ENCODE assay signal across 1 cellular context in the genomic region with DNA sequence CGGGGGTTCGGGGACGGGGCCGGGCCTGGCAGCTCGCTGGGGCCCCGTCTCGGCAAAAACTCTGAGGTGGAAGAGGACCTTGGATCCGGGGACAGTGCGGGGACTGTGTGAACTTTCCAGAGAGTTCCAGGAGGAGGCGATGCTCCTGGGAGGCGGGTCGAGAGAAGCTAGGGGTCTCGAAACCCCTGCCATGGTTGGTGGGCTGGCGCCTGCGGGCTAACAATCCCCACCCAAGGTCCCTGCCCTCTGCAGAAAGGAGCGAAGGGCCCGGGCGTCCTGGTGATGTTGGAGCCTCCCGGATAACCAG.
TF ChIP-seq lines count a peak whose summit lies in the region.

No MANE protein-coding gene starts in this region.

TF ChIP-seq in GM23338, 12 proteins besides CTCF, POLR2A, EP300 and RAD21 (continued from another document):
- TF ChIP-seq, protein P1, sequence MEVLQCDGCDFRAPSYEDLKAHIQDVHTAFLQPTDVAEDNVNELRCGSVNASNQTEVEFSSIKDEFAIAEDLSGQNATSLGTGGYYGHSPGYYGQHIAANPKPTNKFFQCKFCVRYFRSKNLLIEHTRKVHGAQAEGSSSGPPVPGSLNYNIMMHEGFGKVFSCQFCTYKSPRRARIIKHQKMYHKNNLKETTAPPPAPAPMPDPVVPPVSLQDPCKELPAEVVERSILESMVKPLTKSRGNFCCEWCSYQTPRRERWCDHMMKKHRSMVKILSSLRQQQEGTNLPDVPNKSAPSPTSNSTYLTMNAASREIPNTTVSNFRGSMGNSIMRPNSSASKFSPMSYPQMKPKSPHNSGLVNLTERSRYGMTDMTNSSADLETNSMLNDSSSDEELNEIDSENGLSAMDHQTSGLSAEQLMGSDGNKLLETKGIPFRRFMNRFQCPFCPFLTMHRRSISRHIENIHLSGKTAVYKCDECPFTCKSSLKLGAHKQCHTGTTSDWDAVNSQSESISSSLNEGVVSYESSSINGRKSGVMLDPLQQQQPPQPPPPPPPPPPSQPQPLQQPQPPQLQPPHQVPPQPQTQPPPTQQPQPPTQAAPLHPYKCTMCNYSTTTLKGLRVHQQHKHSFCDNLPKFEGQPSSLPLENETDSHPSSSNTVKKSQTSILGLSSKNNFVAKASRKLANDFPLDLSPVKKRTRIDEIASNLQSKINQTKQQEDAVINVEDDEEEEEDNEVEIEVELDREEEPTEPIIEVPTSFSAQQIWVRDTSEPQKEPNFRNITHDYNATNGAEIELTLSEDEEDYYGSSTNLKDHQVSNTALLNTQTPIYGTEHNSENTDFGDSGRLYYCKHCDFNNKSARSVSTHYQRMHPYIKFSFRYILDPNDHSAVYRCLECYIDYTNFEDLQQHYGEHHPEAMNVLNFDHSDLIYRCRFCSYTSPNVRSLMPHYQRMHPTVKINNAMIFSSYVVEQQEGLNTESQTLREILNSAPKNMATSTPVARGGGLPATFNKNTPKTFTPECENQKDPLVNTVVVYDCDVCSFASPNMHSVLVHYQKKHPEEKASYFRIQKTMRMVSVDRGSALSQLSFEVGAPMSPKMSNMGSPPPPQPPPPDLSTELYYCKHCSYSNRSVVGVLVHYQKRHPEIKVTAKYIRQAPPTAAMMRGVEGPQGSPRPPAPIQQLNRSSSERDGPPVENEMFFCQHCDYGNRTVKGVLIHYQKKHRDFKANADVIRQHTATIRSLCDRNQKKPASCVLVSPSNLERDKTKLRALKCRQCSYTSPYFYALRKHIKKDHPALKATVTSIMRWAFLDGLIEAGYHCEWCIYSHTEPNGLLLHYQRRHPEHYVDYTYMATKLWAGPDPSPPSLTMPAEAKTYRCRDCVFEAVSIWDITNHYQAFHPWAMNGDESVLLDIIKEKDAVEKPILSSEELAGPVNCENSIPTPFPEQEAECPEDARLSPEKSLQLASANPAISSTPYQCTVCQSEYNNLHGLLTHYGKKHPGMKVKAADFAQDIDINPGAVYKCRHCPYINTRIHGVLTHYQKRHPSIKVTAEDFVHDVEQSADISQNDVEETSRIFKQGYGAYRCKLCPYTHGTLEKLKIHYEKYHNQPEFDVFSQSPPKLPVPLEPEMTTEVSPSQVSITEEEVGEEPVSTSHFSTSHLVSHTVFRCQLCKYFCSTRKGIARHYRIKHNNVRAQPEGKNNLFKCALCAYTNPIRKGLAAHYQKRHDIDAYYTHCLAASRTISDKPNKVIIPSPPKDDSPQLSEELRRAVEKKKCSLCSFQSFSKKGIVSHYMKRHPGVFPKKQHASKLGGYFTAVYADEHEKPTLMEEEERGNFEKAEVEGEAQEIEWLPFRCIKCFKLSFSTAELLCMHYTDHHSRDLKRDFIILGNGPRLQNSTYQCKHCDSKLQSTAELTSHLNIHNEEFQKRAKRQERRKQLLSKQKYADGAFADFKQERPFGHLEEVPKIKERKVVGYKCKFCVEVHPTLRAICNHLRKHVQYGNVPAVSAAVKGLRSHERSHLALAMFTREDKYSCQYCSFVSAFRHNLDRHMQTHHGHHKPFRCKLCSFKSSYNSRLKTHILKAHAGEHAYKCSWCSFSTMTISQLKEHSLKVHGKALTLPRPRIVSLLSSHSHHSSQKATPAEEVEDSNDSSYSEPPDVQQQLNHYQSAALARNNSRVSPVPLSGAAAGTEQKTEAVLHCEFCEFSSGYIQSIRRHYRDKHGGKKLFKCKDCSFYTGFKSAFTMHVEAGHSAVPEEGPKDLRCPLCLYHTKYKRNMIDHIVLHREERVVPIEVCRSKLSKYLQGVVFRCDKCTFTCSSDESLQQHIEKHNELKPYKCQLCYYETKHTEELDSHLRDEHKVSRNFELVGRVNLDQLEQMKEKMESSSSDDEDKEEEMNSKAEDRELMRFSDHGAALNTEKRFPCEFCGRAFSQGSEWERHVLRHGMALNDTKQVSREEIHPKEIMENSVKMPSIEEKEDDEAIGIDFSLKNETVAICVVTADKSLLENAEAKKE (CRISPR knock-in tag; IDR thresholded peaks at IDR 0.05): no peak
- TF ChIP-seq, protein P2, sequence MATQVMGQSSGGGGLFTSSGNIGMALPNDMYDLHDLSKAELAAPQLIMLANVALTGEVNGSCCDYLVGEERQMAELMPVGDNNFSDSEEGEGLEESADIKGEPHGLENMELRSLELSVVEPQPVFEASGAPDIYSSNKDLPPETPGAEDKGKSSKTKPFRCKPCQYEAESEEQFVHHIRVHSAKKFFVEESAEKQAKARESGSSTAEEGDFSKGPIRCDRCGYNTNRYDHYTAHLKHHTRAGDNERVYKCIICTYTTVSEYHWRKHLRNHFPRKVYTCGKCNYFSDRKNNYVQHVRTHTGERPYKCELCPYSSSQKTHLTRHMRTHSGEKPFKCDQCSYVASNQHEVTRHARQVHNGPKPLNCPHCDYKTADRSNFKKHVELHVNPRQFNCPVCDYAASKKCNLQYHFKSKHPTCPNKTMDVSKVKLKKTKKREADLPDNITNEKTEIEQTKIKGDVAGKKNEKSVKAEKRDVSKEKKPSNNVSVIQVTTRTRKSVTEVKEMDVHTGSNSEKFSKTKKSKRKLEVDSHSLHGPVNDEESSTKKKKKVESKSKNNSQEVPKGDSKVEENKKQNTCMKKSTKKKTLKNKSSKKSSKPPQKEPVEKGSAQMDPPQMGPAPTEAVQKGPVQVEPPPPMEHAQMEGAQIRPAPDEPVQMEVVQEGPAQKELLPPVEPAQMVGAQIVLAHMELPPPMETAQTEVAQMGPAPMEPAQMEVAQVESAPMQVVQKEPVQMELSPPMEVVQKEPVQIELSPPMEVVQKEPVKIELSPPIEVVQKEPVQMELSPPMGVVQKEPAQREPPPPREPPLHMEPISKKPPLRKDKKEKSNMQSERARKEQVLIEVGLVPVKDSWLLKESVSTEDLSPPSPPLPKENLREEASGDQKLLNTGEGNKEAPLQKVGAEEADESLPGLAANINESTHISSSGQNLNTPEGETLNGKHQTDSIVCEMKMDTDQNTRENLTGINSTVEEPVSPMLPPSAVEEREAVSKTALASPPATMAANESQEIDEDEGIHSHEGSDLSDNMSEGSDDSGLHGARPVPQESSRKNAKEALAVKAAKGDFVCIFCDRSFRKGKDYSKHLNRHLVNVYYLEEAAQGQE (IDR thresholded peaks at IDR 0.05; ENCODE audit: unreplicated experiment): no peak
